ENCODE assay signal across 20 cellular contexts in genomic region chr16:14324581-14324980, GRCh38.
DNase-seq lines count a peak whose midpoint lies in the region; ATAC-seq and TF ChIP-seq lines count a peak whose summit lies in the region.
"Had no signal": no experiment of that assay in that cellular context is flagged by ENCODE, and none has a peak within 500 bp of the region (broad histone marks: within the 10 kb centered on the region; RNA-seq: fewer than 3 reads in every experiment).

No MANE protein-coding gene starts in this region.

- H3K27me3 ChIP-seq in mammary epithelial cell (ENCODE audit: insufficient read depth, low read length) (no peaks in the 10 kb centered on the region), BE2C (no peaks in the 10 kb centered on the region)
- H3K27me3 ChIP-seq: MG63, transverse colon had no signal

- no peak overlapping the region for H3K27ac ChIP-seq in mammary epithelial cell (ENCODE audit: insufficient read depth, low read depth, low read length)
- H3K27ac ChIP-seq in OCI-LY7 (ENCODE audit: low read depth, low read length, poor library complexity, severe bottlenecking): no peak overlapping the region
- H3K27ac ChIP-seq: C4-2B, skin epidermis, transverse colon had no signal

- POLR2A ChIA-PET in HEK293T (lab: Yijun Ruan, JAX) (no interaction called here), OCI-LY7 (lab: Charles Lee) (interaction anchor here (0.6 kb wide), 1 partner anchor 12 kb away, joined by 5 read pairs; no protein-coding TSS in a partner anchor)

- H3K9me2 ChIP-seq in OCI-LY7 (ENCODE audit: insufficient read depth, low read length): no peaks in the 10 kb centered on the region

- H3K9me3 ChIP-seq in mammary epithelial cell (replicated peaks; ENCODE audit: insufficient read depth, low read length) (peaks cover 2% of the 10 kb centered on the region), BE2C (no peaks in the 10 kb centered on the region), OCI-LY7 (ENCODE audit: low read length) (0 out of 2 replicates have a peak, but pooled peaks cover 8% of the 10 kb centered on the region)
- H3K9me3 ChIP-seq: HAP-1, transverse colon had no signal

- H2AFZ ChIP-seq in mammary epithelial cell (ENCODE audit: low read depth, low read length) (no peak overlapping the region), OCI-LY7 (ENCODE audit: low read length) (no peak overlapping the region)

- BruUV-seq in mammary epithelial cell (replicated peaks; lab: Mats Ljungman, UMichigan) (no TSS peak), OCI-LY7 (replicated peaks; lab: Mats Ljungman, UMichigan) (no TSS peak)

- 26% methylated on average over 7 of the region's 7 CpGs for WGBS in mammary epithelial cell (ENCODE audit: low coverage, missing lambda C conversion rate)

- no peak overlapping the region for H3K9ac ChIP-seq in mammary epithelial cell (ENCODE audit: insufficient read depth, low read length)

- no peak for ATAC-seq in stimulated activated naive CD8-positive, alpha-beta T cell treated with anti-CD3 and anti-CD28 coated beads, Interleukin-15, Interleukin-2, amounts not matched to agents 100 U/mL and 50 U/mL, for 24 hours
- ATAC-seq: activated T-helper 17 cell treated with anti-CD3 and anti-CD28 coated beads, Interleukin-2, amount 50 U/mL, for 72 hours; esophagus mucosa; left lobe of liver had no signal

- TF ChIP-seq CTCF in mammary epithelial cell (conservative IDR thresholded peaks at IDR 0.05 in 1 of 2, IDR thresholded peaks at IDR 0.05 in 1 of 2; ENCODE audit: extremely low read depth in 1 of 2, insufficient read depth in 1 of 2, low read depth in 1 of 2, low read length in 2 of 2): no peak
- TF ChIP-seq CTCF in BE2C (IDR thresholded peaks at IDR 0.05; ENCODE audit: low read depth, low read length): no peak
- TF ChIP-seq CTCF in OCI-LY7 (conservative IDR thresholded peaks at IDR 0.05; ENCODE audit: low read length): no peak

- CTCF ChIA-PET in HEK293T (lab: Yijun Ruan, JAX) (no interaction called here), mammary epithelial cell (lab: Charles Lee; ENCODE audit: low non-redundant PET) (interaction anchor here (0.6 kb wide), 1 partner anchor 41 kb away, joined by 4 read pairs; no protein-coding TSS in a partner anchor), OCI-LY7 (lab: Charles Lee; ENCODE audit: unreplicated experiment) (interaction anchor here (1.0 kb wide), 1 partner anchor 10 kb away, joined by 3 read pairs; no protein-coding TSS in a partner anchor)

- H3K4me2 ChIP-seq in mammary epithelial cell (ENCODE audit: insufficient read depth, low read depth, low read length) (no peak overlapping the region), OCI-LY7 (ENCODE audit: low read length) (no peak overlapping the region)

- H3K4me1 ChIP-seq in mammary epithelial cell (ENCODE audit: insufficient read depth, low read length) (peaks cover 14% of the 10 kb centered on the region), BE2C (peaks cover 15% of the 10 kb centered on the region), OCI-LY7 (ENCODE audit: insufficient read depth, low read length, poor library complexity, severe bottlenecking) (no peaks in the 10 kb centered on the region)

- dilution Hi-C loops in mammary epithelial cell (cut with HindIII; ENCODE audit: low sequenced_read_pairs): no loop called here

- H3K4me3 ChIP-seq in mammary epithelial cell (replicated peaks in 1 of 3; ENCODE audit: insufficient read depth in 1 of 3, low read depth in 2 of 3, low read length in 3 of 3): no peak overlapping the region
- no peak overlapping the region for H3K4me3 ChIP-seq in BE2C (ENCODE audit: low read depth, low read length)
- no peak overlapping the region for H3K4me3 ChIP-seq in OCI-LY7 (ENCODE audit: low read depth, low read length, poor library complexity, severe bottlenecking)
- H3K4me3 ChIP-seq: HAP-1, MG63, skin epidermis, transverse colon had no signal

- in situ Hi-C loops in mammary epithelial cell (cut with MboI; ENCODE audit: low sequenced_read_pairs in 2 of 2): no loop called here

- H4K20me1 ChIP-seq in mammary epithelial cell (ENCODE audit: insufficient read depth, low read length) (no peaks in the 10 kb centered on the region), OCI-LY7 (ENCODE audit: insufficient read depth, low read length) (no peaks in the 10 kb centered on the region)

- peaks cover 74% of the 10 kb centered on the region for H3K79me2 ChIP-seq in mammary epithelial cell (ENCODE audit: insufficient read depth, low read length)
- H3K79me2 ChIP-seq in OCI-LY7 (ENCODE audit: insufficient read depth, low read depth, low read length): peaks cover 74% of the 10 kb centered on the region

- H3K36me3 ChIP-seq in mammary epithelial cell (ENCODE audit: insufficient read depth, low read length): peaks cover 20% of the 10 kb centered on the region
- H3K36me3 ChIP-seq in BE2C: peaks cover 10% of the 10 kb centered on the region
- peaks cover 86% of the 10 kb centered on the region for H3K36me3 ChIP-seq in OCI-LY7 (ENCODE audit: insufficient read depth, low read length)
- H3K36me3 ChIP-seq: transverse colon had no signal

- intact Hi-C loops in mammary epithelial cell (cut with micrococcal nuclease): no loop called here
- intact Hi-C loops in OCI-LY7 (cut with micrococcal nuclease; ENCODE audit: unreplicated experiment): no loop called here

- DNase-seq in EH (ENCODE audit: low read depth): peak; percentile 64
- no peak for DNase-seq in HEK293T (ENCODE audit: extremely low spot score)
- DNase-seq in mammary epithelial cell: peak; percentile 35
- DNase-seq in kidney tubule cell (ENCODE audit: low spot score): peak; percentile 59
- no peak for DNase-seq in BE2C
- no peak for DNase-seq in OCI-LY7 (ENCODE audit: low spot score)
- no peak for DNase-seq in NOMO-1 (lab: John Stamatoyannopoulos, UW; ENCODE audit: unreplicated experiment in 2 of 2)
- no peak for DNase-seq in stimulated activated naive CD8-positive, alpha-beta T cell treated with anti-CD3 and anti-CD28 coated beads, Interleukin-15, Interleukin-2, amounts not matched to agents 100 U/mL and 50 U/mL, for 24 hours
- DNase-seq: activated CD4-positive, CD25-positive, alpha-beta regulatory T cell; activated CD8-positive, alpha-beta memory T cell treated with anti-CD3 and anti-CD28 coated beads for 24 hours; MG63; occipital lobe; SIG-M5; transverse colon had no signal

TF ChIP-seq in HEK293T, 16 proteins besides CTCF, POLR2A, EP300 and RAD21:
- TF ChIP-seq ZNF384 (IDR thresholded peaks at IDR 0.05) (peak; percentile 67), BHLHE40 (IDR thresholded peaks at IDR 0.05; ENCODE audit: borderline replicate concordance) (no peak), TARDBP (IDR thresholded peaks at IDR 0.05) (no peak), FOXA1 (IDR thresholded peaks at IDR 0.05) (no peak), PKNOX1 (IDR thresholded peaks at IDR 0.05) (no peak), SUZ12 (IDR thresholded peaks at IDR 0.05) (no peak), L3MBTL2 (conservative IDR thresholded peaks at IDR 0.05) (no peak)

Comparison
In these comparisons a context has a peak if more than half of its experiments do, and no peak if none do; other contexts are left out.
1. DNase-seq: peak in EH (single experiment), mammary epithelial cell (single experiment) and kidney tubule cell (single experiment); none in HEK293T (single experiment), BE2C (single experiment), OCI-LY7 (single experiment), NOMO-1 (0 of 2) and stimulated activated naive CD8-positive, alpha-beta T cell treated with anti-CD3 and anti-CD28 coated beads, Interleukin-15, Interleukin-2, amounts not matched to agents 100 U/mL and 50 U/mL, for 24 hours (single experiment).